In genomic region chr11:6270584-6271246, GRCh38 we compare ENCODE assay signal across 26 cellular contexts. TPM values are rescaled to one million over a fixed set of nuclear protein-coding genes. Genes with fewer than 3 reads are reported as not detected.
DNase-seq lines count a peak whose midpoint lies in the region; ATAC-seq and TF ChIP-seq lines count a peak whose summit lies in the region.
"Had no signal": no experiment of that assay in that cellular context is flagged by ENCODE, and none has a peak within 500 bp of the region (broad histone marks: within the 10 kb centered on the region; RNA-seq: fewer than 3 reads in every experiment).

No MANE protein-coding gene starts in this region.

- no peaks in the 10 kb centered on the region for H3K79me2 ChIP-seq in GM23248 (ENCODE audit: insufficient read depth)

- no peak for TF ChIP-seq EP300 in sigmoid colon (IDR thresholded peaks at IDR 0.05)

- H2AFZ ChIP-seq in GM23248: peak overlapping the region; percentile 77

- H3K27ac ChIP-seq in GM23248 (no peak overlapping the region), endodermal cell (ENCODE audit: low read depth, low read length) (no peak overlapping the region), sigmoid colon (no peak overlapping the region)
- H3K27ac ChIP-seq: A549; BLaER1 treated with 17β-estradiol and CSF1 and Interleukin-3, amounts not matched to agents 10 nM and 100 nM; SJSA1 had no signal

- H3K4me3 ChIP-seq in GM23248 (no peak overlapping the region), endodermal cell (ENCODE audit: low read length) (no peak overlapping the region), sigmoid colon (no peak overlapping the region)
- H3K4me3 ChIP-seq: A549; BLaER1 treated with 17β-estradiol and CSF1 and Interleukin-3, amounts not matched to agents 10 nM and 100 nM; HAP-1; SJSA1 had no signal

- H3K4me1 Mint-ChIP-seq in WTC11 (peaks cover 7% of the 10 kb centered on the region; the same call in 1 of the 2 replicates), endodermal cell (peaks cover 35% of the 10 kb centered on the region)
- H3K4me1 Mint-ChIP-seq: CD4-positive, alpha-beta memory T cell had no signal

- CTCF ChIA-PET in WTC11 (lab: Charles Lee): interaction anchor here (0.8 to 5.8 kb wide), 9 partner anchors 11 to 92 kb away, joined by 3 to 82 read pairs (median 18); partner anchors contain the start of gene CCKBR

- H3K27me3 ChIP-seq in GM23248 (replicated peaks; ENCODE audit: insufficient read depth) (no peaks in the 10 kb centered on the region; the same call in 1 of the 2 replicates), endodermal cell (ENCODE audit: control insufficient read depth, insufficient read depth, low read length, poor library complexity, severe bottlenecking) (no peaks in the 10 kb centered on the region), sigmoid colon (no peaks in the 10 kb centered on the region)
- H3K27me3 ChIP-seq: BLaER1 treated with 17β-estradiol and CSF1 and Interleukin-3, amounts not matched to agents 10 nM and 100 nM; SJSA1 had no signal

- no peak overlapping the region for H3K4me2 ChIP-seq in GM23248 (ENCODE audit: unreplicated experiment)
- H3K4me2 ChIP-seq: A549; BLaER1 treated with 17β-estradiol and CSF1 and Interleukin-3, amounts not matched to agents 10 nM and 100 nM had no signal

- TF ChIP-seq CTCF in WTC11 (IDR thresholded peaks at IDR 0.05) (no peak), endodermal cell (conservative IDR thresholded peaks at IDR 0.05) (no peak), sigmoid colon (IDR thresholded peaks at IDR 0.05) (no peak)

- H3K9me3 Mint-ChIP-seq in WTC11 (no peaks in the 10 kb centered on the region), endodermal cell (peaks cover 13% of the 10 kb centered on the region)
- H3K9me3 Mint-ChIP-seq: HFFc6 had no signal

- no peaks in the 10 kb centered on the region for H3K36me3 ChIP-seq in GM23248 (ENCODE audit: low read depth)
- H3K36me3 ChIP-seq in endodermal cell (ENCODE audit: control insufficient read depth, insufficient read depth, low read length): peaks cover 45% of the 10 kb centered on the region
- H3K36me3 ChIP-seq in sigmoid colon: no peaks in the 10 kb centered on the region
- H3K36me3 ChIP-seq: BLaER1 treated with 17β-estradiol and CSF1 and Interleukin-3, amounts not matched to agents 10 nM and 100 nM; HAP-1; SJSA1 had no signal

- ATAC-seq in WTC11 (peak; percentile 30), HG02759 (IDR thresholded peaks at IDR 0.05; ENCODE audit: unreplicated experiment) (no peak), GM21737 (IDR thresholded peaks at IDR 0.05; ENCODE audit: unreplicated experiment) (no peak)

- H3K27ac Mint-ChIP-seq in WTC11 (no peak overlapping the region), endodermal cell (no peak overlapping the region)
- H3K27ac Mint-ChIP-seq: CD4-positive, alpha-beta memory T cell; HFFc6 had no signal

- no peaks in the 10 kb centered on the region for H3K9me3 ChIP-seq in GM23248 (ENCODE audit: low read depth)
- peaks cover 12% of the 10 kb centered on the region for H3K9me3 ChIP-seq in endodermal cell (ENCODE audit: control insufficient read depth, low read length)
- H3K9me3 ChIP-seq in sigmoid colon: no peaks in the 10 kb centered on the region
- H3K9me3 ChIP-seq: A549, HAP-1, SJSA1 had no signal

- H3K4me3 Mint-ChIP-seq in WTC11: no peak overlapping the region
- H3K4me3 Mint-ChIP-seq in endodermal cell: peak overlapping the region; percentile 7
- H3K4me3 Mint-ChIP-seq: HFFc6 had no signal

- POLR2A ChIA-PET in WTC11 (lab: Charles Lee): no interaction called here

- no peaks in the 10 kb centered on the region for H4K20me1 ChIP-seq in GM23248 (ENCODE audit: insufficient read depth)
- H4K20me1 ChIP-seq: BLaER1 treated with 17β-estradiol and CSF1 and Interleukin-3, amounts not matched to agents 10 nM and 100 nM had no signal

- no peaks in the 10 kb centered on the region for H3K9me2 ChIP-seq in GM23248 (ENCODE audit: insufficient read depth)

- in situ Hi-C loops in GM23248 (cut with MboI): no loop called here

- DNase-seq in GM23248 (peak; percentile 17), WTC11 (ENCODE audit: low spot score) (no peak), endodermal cell (peak; percentile 38), sigmoid colon (peak; percentile 57), 8988T (no peak)
- no peak for DNase-seq in effector CD4-positive, alpha-beta T cell
- DNase-seq: AML-193; CD4-positive, alpha-beta memory T cell; COR-L47; DMS53; HFFc6; KG1; MM.1S; NCI-H2029 treated with DMSO at 0.1 percent for 48 hours; NCI-H226; NCI-H510A; NCI-H69; Right ventricle myocardium superior had no signal

- H3K4me1 ChIP-seq in GM23248 (ENCODE audit: insufficient read depth) (no peaks in the 10 kb centered on the region), endodermal cell (ENCODE audit: control insufficient read depth, insufficient read depth, low read length) (peaks cover 18% of the 10 kb centered on the region), sigmoid colon (peaks cover 0 to 6% (median 1%) of the 10 kb centered on the region in 4 donors)
- H3K4me1 ChIP-seq: A549, HAP-1, SJSA1 had no signal

- no peak for TF ChIP-seq POLR2A in sigmoid colon (IDR thresholded peaks at IDR 0.05)

- peaks cover 38% of the 10 kb centered on the region for H3K27me3 Mint-ChIP-seq in WTC11 (ENCODE audit: low read depth)
- no peaks in the 10 kb centered on the region for H3K27me3 Mint-ChIP-seq in endodermal cell (ENCODE audit: insufficient read depth)

- H3K9ac ChIP-seq in GM23248: no peak overlapping the region
- no peak overlapping the region for H3K9ac ChIP-seq in endodermal cell (ENCODE audit: extremely low read depth, low read length, poor library complexity, severe bottlenecking)
- H3K9ac ChIP-seq: BLaER1 treated with 17β-estradiol and CSF1 and Interleukin-3, amounts not matched to agents 10 nM and 100 nM had no signal

- H3K36me3 Mint-ChIP-seq in WTC11 (no peaks in the 10 kb centered on the region), endodermal cell (ENCODE audit: low read depth) (peaks cover 51% of the 10 kb centered on the region)
- H3K36me3 Mint-ChIP-seq: CD4-positive, alpha-beta memory T cell had no signal

- intact Hi-C loops in sigmoid colon (cut with DNase I): no loop called here

- WGBS in GM23248 (ENCODE audit: low coverage in 1 of 2, low lambda C conversion rate in 2 of 2, missing lambda C conversion rate in 2 of 2), 2 experiments: 19 to 31% methylated on average over 39 to 41 of the region's 41 CpGs
- WGBS in endodermal cell (ENCODE audit: insufficient coverage in 1 of 2, insufficient read length in 1 of 2), 2 experiments: 95 to 97% methylated on average over 28 to 41 of the region's 41 CpGs
- WGBS in sigmoid colon, 2 donors: 91 to 92% methylated on average over 41 of the region's 41 CpGs

- H3F3A ChIP-seq in GM23248 (ENCODE audit: insufficient read depth): peaks cover 4% of the 10 kb centered on the region; the same call in 1 of the 2 replicates

TF ChIP-seq in WTC11, 78 proteins besides CTCF, POLR2A, EP300 and RAD21 (continues in another document):
- TF ChIP-seq ZSCAN18 (CRISPR knock-in tag; IDR thresholded peaks at IDR 0.05): no peak
- no peak for TF ChIP-seq ZNF671 (CRISPR knock-in tag; IDR thresholded peaks at IDR 0.05)
- no peak for TF ChIP-seq SP1 (CRISPR knock-in tag; conservative IDR thresholded peaks at IDR 0.05)
- TF ChIP-seq SMAD4 (CRISPR knock-in tag; IDR thresholded peaks at IDR 0.05): no peak

RNA-seq across cellular contexts. Expression of gene CCKBR, which starts 11.1 kb away (rescaled TPM):
- total RNA-seq in GM23248 (2014; rRNA removed; shearing (Covaris generic)): not detected in 2 replicates
- polyA plus RNA-seq in GM23248 (2016; fragmentation: Nextera tagmentation; extraction: Ambion mirVana): not detected in 2 replicates
- 6.1 to 7.4 TPM (median 7.1 TPM) in 3 replicates for total RNA-seq in WTC11 (2021)
- 100 to 1,000 TPM; 433 to 467 TPM for total RNA-seq in endodermal cell
- 67.8 TPM for polyA plus RNA-seq in endodermal cell (2013, experiment 1 of 2)
- polyA plus RNA-seq in endodermal cell (2013, experiment 2 of 2): 76.4 TPM
- under 1 TPM in 2 of 4 donors, not detected in 2; 0.41 to 0.99 TPM for total RNA-seq in sigmoid colon
- not detected for polyA plus RNA-seq in sigmoid colon
- total RNA-seq: CD4-positive, alpha-beta memory T cell; Daoy; G401; HFFc6; Right ventricle myocardium superior; SJSA1 had no signal
- polyA plus RNA-seq: A549; CD4-positive, alpha-beta memory T cell had no signal

RNA-seq across cellular contexts. Expression of gene CNGA4, which starts 31.8 kb away (rescaled TPM):
- not detected in 2 replicates for total RNA-seq in GM23248 (2014; rRNA removed; shearing (Covaris generic))
- not detected in 2 replicates for polyA plus RNA-seq in GM23248 (2016; fragmentation: Nextera tagmentation; extraction: Ambion mirVana)
- 0.35 to 0.82 TPM (median 0.50 TPM) in 3 replicates for total RNA-seq in WTC11 (2021)
- total RNA-seq in endodermal cell: 1 to 10 TPM; 1.7 to 4.3 TPM
- polyA plus RNA-seq in endodermal cell (2013, experiment 1 of 2): 2.5 TPM
- 1.9 TPM for polyA plus RNA-seq in endodermal cell (2013, experiment 2 of 2)
- total RNA-seq in sigmoid colon: under 1 TPM in 1 of 4 donors, not detected in 3; 0.55 TPM
- polyA plus RNA-seq in sigmoid colon: under 1 TPM in 1 of 3 donors, not detected in 2; 0.16 TPM
- total RNA-seq: Daoy, G401, HFFc6, Right ventricle myocardium superior, SJSA1 had no signal
- polyA plus RNA-seq: CD4-positive, alpha-beta memory T cell had no signal

RNA-seq across cellular contexts. Expression of gene FHIP1B, which starts 36.3 kb away (rescaled TPM):
- total RNA-seq in GM23248 (2014; rRNA removed; shearing (Covaris generic)): 14.7 and 25.4 TPM in 2 replicates
- polyA plus RNA-seq in GM23248 (2016; fragmentation: Nextera tagmentation; extraction: Ambion mirVana): 9.2 and 10.9 TPM in 2 replicates
- 22.2 to 24.8 TPM (median 23.6 TPM) in 3 replicates for total RNA-seq in WTC11 (2021)
- total RNA-seq in endodermal cell: 10 to 100 TPM; 45.3 to 50.6 TPM
- polyA plus RNA-seq in endodermal cell (2013, experiment 1 of 2): 27.8 TPM
- polyA plus RNA-seq in endodermal cell (2013, experiment 2 of 2): 22.6 TPM
- total RNA-seq in sigmoid colon: 10 to 100 TPM; 21.6 to 66.0 (median 36.6) TPM
- polyA plus RNA-seq in sigmoid colon: 10 to 100 TPM; 43.5 to 89.0 (median 49.2) TPM

RNA-seq across cellular contexts. Expression of gene CAVIN3, which starts 49.6 kb away (rescaled TPM):
- total RNA-seq in GM23248 (2014; rRNA removed; shearing (Covaris generic)): 392 and 456 TPM in 2 replicates
- polyA plus RNA-seq in GM23248 (2016; fragmentation: Nextera tagmentation; extraction: Ambion mirVana): 290 and 301 TPM in 2 replicates
- total RNA-seq in WTC11 (2021): 27.3 to 41.5 TPM (median 28.0 TPM) in 3 replicates
- total RNA-seq in endodermal cell: 10 to 100 TPM; 42.2 to 70.2 TPM
- 21.8 TPM for polyA plus RNA-seq in endodermal cell (2013, experiment 1 of 2)
- polyA plus RNA-seq in endodermal cell (2013, experiment 2 of 2): 22.9 TPM
- 100 to 1,000 TPM; 113 to 294 (median 188) TPM for total RNA-seq in sigmoid colon
- 10 to 100 TPM in 2 of 3 donors, 1 to 10 TPM in 1; 6.9 to 25.6 (median 24.0) TPM for polyA plus RNA-seq in sigmoid colon

Comparison
In these comparisons a context has a peak if more than half of its experiments do, and no peak if none do; other contexts are left out.
1. DNase-seq: peak in GM23248 (single experiment), endodermal cell (single experiment) and sigmoid colon (single experiment); none in WTC11 (single experiment), 8988T (single experiment) and effector CD4-positive, alpha-beta T cell (single experiment).
2. RNA of gene CCKBR, which starts 11.1 kb away (total RNA-seq): 433 to 467 TPM in endodermal cell; 6.1 to 7.4 TPM in WTC11, 0.41 to 0.99 TPM in sigmoid colon and not detected in GM23248; every median in the first group is over 10 times any median in the second.